Comparison of ENCODE assay signal across 17 cellular contexts in the genomic region with DNA sequence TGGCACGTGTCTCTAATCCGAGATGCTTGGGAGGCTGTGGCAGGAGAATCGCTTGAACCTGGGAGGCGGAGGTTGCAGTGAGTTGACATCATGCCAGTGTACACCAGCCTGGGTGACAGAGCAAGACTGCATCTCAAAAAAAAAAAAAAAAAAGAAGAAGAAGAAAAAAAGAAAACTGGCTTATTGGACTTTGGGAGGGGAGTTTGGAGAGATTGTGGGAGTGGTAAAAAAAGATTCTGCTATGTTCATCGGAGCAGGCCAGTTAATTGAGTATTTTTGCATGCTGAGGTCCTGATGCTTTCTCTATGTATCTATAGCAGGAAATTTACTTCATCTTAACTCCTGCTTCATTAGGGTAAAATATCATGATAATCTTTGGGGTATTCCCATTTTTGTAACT. TPM values are rescaled to one million over a fixed set of nuclear protein-coding genes. Genes with fewer than 3 reads are reported as not detected.
DNase-seq lines count a peak whose midpoint lies in the region; ATAC-seq and TF ChIP-seq lines count a peak whose summit lies in the region.
"Had no signal": no experiment of that assay in that cellular context is flagged by ENCODE, and none has a peak within 500 bp of the region (broad histone marks: within the 10 kb centered on the region; RNA-seq: fewer than 3 reads in every experiment).

No MANE protein-coding gene starts in this region.

- H4K20me1 ChIP-seq in GM23338 (replicated peaks; ENCODE audit: insufficient read depth) (peaks cover 19% of the 10 kb centered on the region), smooth muscle cell (ENCODE audit: low read depth) (peaks cover 97% of the 10 kb centered on the region)

- peaks cover 4% of the 10 kb centered on the region for H3K27me3 Mint-ChIP-seq in GM23338 (ENCODE audit: insufficient read depth, low read depth, poor library complexity)
- H3K27me3 Mint-ChIP-seq in glutamatergic neuron (ENCODE audit: unreplicated experiment) = no peaks in the 10 kb centered on the region
- H3K27me3 Mint-ChIP-seq: activated B cell treated with CpG ODN at 0.5 μM for 24 hours had no signal

- H3K9me2 ChIP-seq in GM23338 (ENCODE audit: insufficient read depth) = no peaks in the 10 kb centered on the region

- H3K4me1 ChIP-seq in GM23338 (ENCODE audit: insufficient read depth) (peaks cover 52% of the 10 kb centered on the region), smooth muscle cell (ENCODE audit: low read depth) (peaks cover 38% of the 10 kb centered on the region)
- H3K4me1 ChIP-seq: prostate gland had no signal

- no peaks in the 10 kb centered on the region for H3F3A ChIP-seq in GM23338 (replicated peaks; ENCODE audit: low read depth)
- H3F3A ChIP-seq in smooth muscle cell (ENCODE audit: low read depth) = peaks cover 19% of the 10 kb centered on the region

- H3K36me3 ChIP-seq in GM23338 (ENCODE audit: insufficient read depth) = no peaks in the 10 kb centered on the region
- H3K36me3 ChIP-seq in smooth muscle cell (ENCODE audit: low read depth) = no peaks in the 10 kb centered on the region
- H3K36me3 ChIP-seq: prostate gland had no signal

- H3K9me3 Mint-ChIP-seq in GM23338 = no peaks in the 10 kb centered on the region
- peaks cover 1% of the 10 kb centered on the region for H3K9me3 Mint-ChIP-seq in glutamatergic neuron (ENCODE audit: unreplicated experiment)
- H3K9me3 Mint-ChIP-seq: activated B cell treated with CpG ODN at 0.5 μM for 24 hours had no signal

- H3K79me2 ChIP-seq in GM23338 (replicated peaks; ENCODE audit: insufficient read depth) (peaks cover 100% of the 10 kb centered on the region), smooth muscle cell (ENCODE audit: low read depth) (peaks cover 100% of the 10 kb centered on the region)

- WGBS in smooth muscle cell (ENCODE audit: low lambda C conversion rate) = 78% methylated on average over 5 of the region's 5 CpGs

- H3K27ac Mint-ChIP-seq in GM23338 = peak overlapping the region; percentile 50; the same call in 1 of the 2 replicates
- H3K27ac Mint-ChIP-seq in glutamatergic neuron (ENCODE audit: unreplicated experiment) = peak overlapping the region; percentile 74
- H3K27ac Mint-ChIP-seq: activated B cell treated with CpG ODN at 0.5 μM for 24 hours had no signal

- TF ChIP-seq CTCF in GM23338 (conservative IDR thresholded peaks at IDR 0.05; ENCODE audit: low read depth in 2 of 2) (no peak), glutamatergic neuron (IDR thresholded peaks at IDR 0.05; ENCODE audit: partially characterized antibody, unreplicated experiment) (no peak), smooth muscle cell (IDR thresholded peaks at IDR 0.05; ENCODE audit: borderline replicate concordance, insufficient read depth, poor library complexity, severe bottlenecking) (no peak)

- H3K4me2 ChIP-seq in GM23338 = no peak overlapping the region
- peak overlapping the region; percentile 80 for H3K4me2 ChIP-seq in smooth muscle cell

- ATAC-seq in GM23338 = no peak
- ATAC-seq in SK-N-SH treated with all-trans-retinoic acid at 6 μM for 48 hours = peak; percentile 23; the same call in 2 of the 3 replicates

- DNase-seq in GM23338 (ENCODE audit: low spot score) (no peak), glutamatergic neuron (no peak), smooth muscle cell (lab: John Stamatoyannopoulos, UW; ENCODE audit: unreplicated experiment) (no peak), LoVo (ENCODE audit: low spot score) (no peak), NOMO-1 treated with DMSO at 0.1 percent for 48 hours (lab: John Stamatoyannopoulos, UW; ENCODE audit: unreplicated experiment) (no peak)
- no peak for DNase-seq in activated CD8-positive, alpha-beta memory T cell treated with anti-CD3 and anti-CD28 coated beads for 24 hours
- DNase-seq: activated B cell treated with CpG ODN at 0.5 μM for 24 hours; anterior cingulate cortex; effector CD8-positive, alpha-beta T cell; GF-D8; NCI-H1105 treated with DMSO at 0.1 percent for 48 hours; NCI-H345; PC-3; stimulated activated CD8-positive, alpha-beta memory T cell treated with anti-CD3 and anti-CD28 coated beads, Interleukin-4, amount 100 ng/mL, for 48 hours; SW 1271 had no signal

- H3K4me1 Mint-ChIP-seq in GM23338 (peaks cover 67% of the 10 kb centered on the region), glutamatergic neuron (ENCODE audit: low read depth, unreplicated experiment) (peaks cover 32% of the 10 kb centered on the region)

- no peak overlapping the region for H3K27ac ChIP-seq in GM23338 (ENCODE audit: low read depth)
- H3K27ac ChIP-seq in smooth muscle cell (ENCODE audit: low read depth) = peak overlapping the region; percentile 65
- H3K27ac ChIP-seq: prostate gland had no signal

- peak overlapping the region; percentile 31 for H3K9ac ChIP-seq in smooth muscle cell (ENCODE audit: low read depth)

- no peak overlapping the region for H3K4me3 ChIP-seq in GM23338
- H3K4me3 ChIP-seq in smooth muscle cell = peak overlapping the region; percentile 20
- H3K4me3 ChIP-seq: prostate gland had no signal

- no peaks in the 10 kb centered on the region; the same call in 1 of the 3 replicates for H3K36me3 Mint-ChIP-seq in GM23338 (ENCODE audit: low read depth)
- H3K36me3 Mint-ChIP-seq in glutamatergic neuron (ENCODE audit: unreplicated experiment) = no peaks in the 10 kb centered on the region

- H3K27me3 ChIP-seq in GM23338 (ENCODE audit: insufficient read depth) (no peaks in the 10 kb centered on the region), smooth muscle cell (ENCODE audit: low read depth) (no peaks in the 10 kb centered on the region)

- H3K9me3 ChIP-seq in smooth muscle cell (replicated peaks; ENCODE audit: low read depth) = no peaks in the 10 kb centered on the region
- H3K9me3 ChIP-seq: prostate gland had no signal

- no peak overlapping the region for H2AFZ ChIP-seq in GM23338
- H2AFZ ChIP-seq in smooth muscle cell (ENCODE audit: low read depth) = no peak overlapping the region

- H3K4me3 Mint-ChIP-seq in GM23338 = no peak overlapping the region
- H3K4me3 Mint-ChIP-seq in glutamatergic neuron (ENCODE audit: unreplicated experiment) = no peak overlapping the region
- H3K4me3 Mint-ChIP-seq: activated B cell treated with CpG ODN at 0.5 μM for 24 hours had no signal

TF ChIP-seq in GM23338, 12 proteins besides CTCF, POLR2A, EP300 and RAD21 (continues in another document):
- no peak for TF ChIP-seq JUNB (IDR thresholded peaks at IDR 0.05; ENCODE audit: unreplicated experiment)
- no peak for TF ChIP-seq ETS1 (IDR thresholded peaks at IDR 0.05)
- TF ChIP-seq ZNF114 (CRISPR knock-in tag; IDR thresholded peaks at IDR 0.05) = no peak
- TF ChIP-seq EZH2 (IDR thresholded peaks at IDR 0.05; ENCODE audit: low read depth, unreplicated experiment) = no peak
- TF ChIP-seq ZNF331 (CRISPR knock-in tag; IDR thresholded peaks at IDR 0.05; ENCODE audit: low read depth) = no peak
- TF ChIP-seq CREB1 (CRISPR knock-in tag; IDR thresholded peaks at IDR 0.05; ENCODE audit: low read depth) = no peak
- TF ChIP-seq STAT1 (IDR thresholded peaks at IDR 0.05; ENCODE audit: unreplicated experiment) = no peak
- no peak for TF ChIP-seq POLR2AphosphoS5 (IDR thresholded peaks at IDR 0.05; ENCODE audit: low read depth)
- no peak for TF ChIP-seq EZH2phosphoT487 (IDR thresholded peaks at IDR 0.05; ENCODE audit: unreplicated experiment)

TF ChIP-seq in SK-N-SH treated with all-trans-retinoic acid at 6 μM for 48 hours, 23 proteins besides CTCF, POLR2A, EP300 and RAD21 (continues in another document):
- TF ChIP-seq ZC3H10 (CRISPR knock-in tag; IDR thresholded peaks at IDR 0.05) (no peak), SNAI2 (CRISPR knock-in tag; IDR thresholded peaks at IDR 0.05) (no peak), TCF4 (CRISPR knock-in tag; IDR thresholded peaks at IDR 0.05; ENCODE audit: borderline replicate concordance) (no peak), PATZ1 (CRISPR knock-in tag; IDR thresholded peaks at IDR 0.05; ENCODE audit: borderline replicate concordance) (no peak), ISL1 (CRISPR knock-in tag; IDR thresholded peaks at IDR 0.05) (no peak), ZNF8 (CRISPR knock-in tag; IDR thresholded peaks at IDR 0.05) (no peak), ESRRG (CRISPR knock-in tag; IDR thresholded peaks at IDR 0.05) (no peak), CSDC2 (CRISPR knock-in tag; IDR thresholded peaks at IDR 0.05) (no peak), ARNTL (CRISPR knock-in tag; IDR thresholded peaks at IDR 0.05; ENCODE audit: borderline replicate concordance, low read depth) (no peak), CREB5 (CRISPR knock-in tag; IDR thresholded peaks at IDR 0.05; ENCODE audit: low read depth) (no peak)

RNA-seq across cellular contexts. Expression of gene CNOT2, which starts 11.6 kb away (rescaled TPM):
- total RNA-seq in GM23338 (2014; rRNA removed; shearing (Covaris generic)) = 124 and 152 TPM in 2 replicates
- polyA plus RNA-seq in GM23338 (2016; fragmentation: Nextera tagmentation; extraction: Ambion mirVana) = 80.2 and 110 TPM in 2 replicates
- total RNA-seq in glutamatergic neuron (ENCODE audit: unreplicated experiment) = 121 TPM
- total RNA-seq in smooth muscle cell = 136 and 172 TPM in 2 replicates
- polyA plus RNA-seq in smooth muscle cell = 77.3 and 94.5 TPM in 2 replicates
